14 cellular contexts compared by ENCODE assay signal in the genomic region with DNA sequence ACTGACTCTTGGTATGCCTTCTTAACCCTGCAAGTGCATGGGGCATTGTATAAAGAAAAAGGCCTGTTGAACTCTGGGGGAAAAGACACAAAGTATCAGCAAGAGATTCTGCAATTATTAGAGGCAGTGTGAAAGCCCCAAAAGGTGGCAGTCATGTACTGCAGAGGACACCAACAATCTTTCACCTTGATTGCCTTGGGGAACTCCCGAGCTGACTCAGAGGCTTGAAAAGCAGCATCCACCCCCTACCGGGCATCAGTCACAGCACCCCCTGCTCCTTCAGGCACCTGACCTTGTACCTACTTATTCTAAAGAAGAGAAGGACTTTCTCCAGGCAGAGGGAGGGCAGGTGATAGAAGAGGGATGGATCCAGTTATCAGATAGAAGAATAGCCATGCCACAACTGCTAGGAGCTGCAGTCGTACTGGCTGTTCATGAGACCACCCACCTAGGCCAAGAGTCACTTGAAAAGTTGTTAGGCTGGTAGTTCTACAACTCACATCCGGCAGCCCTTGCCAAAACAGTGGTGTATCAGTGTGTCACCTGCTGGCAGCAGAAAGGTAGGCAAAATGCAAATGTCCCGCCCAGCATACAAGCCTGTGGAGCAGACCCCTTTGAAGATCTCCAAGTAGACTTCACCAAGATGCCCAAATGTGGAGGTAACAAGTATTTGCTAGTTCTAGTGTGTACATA.
DNase-seq lines count a peak whose midpoint lies in the region; ATAC-seq and TF ChIP-seq lines count a peak whose summit lies in the region.
"Had no signal": no experiment of that assay in that cellular context is flagged by ENCODE, and none has a peak within 500 bp of the region (broad histone marks: within the 10 kb centered on the region; RNA-seq: fewer than 3 reads in every experiment).

No MANE protein-coding gene starts in this region.

- no peaks in the 10 kb centered on the region for H3K4me1 ChIP-seq in GM23338 (ENCODE audit: insufficient read depth)
- H3K4me1 ChIP-seq: tibial artery had no signal

- H3K79me2 ChIP-seq in GM23338 (replicated peaks; ENCODE audit: insufficient read depth): no peaks in the 10 kb centered on the region

- H3K36me3 Mint-ChIP-seq in GM23338 (ENCODE audit: low read depth): peaks cover 53% of the 10 kb centered on the region
- H3K36me3 Mint-ChIP-seq: immature natural killer cell had no signal

- DNase-seq in GM23338 (ENCODE audit: low spot score) (peak; percentile 50), head of caudate nucleus (peak in 30 of 42 donors; percentile 5 to 67 (median 30)), CD1c-positive myeloid dendritic cell (ENCODE audit: extremely low spot score) (no peak)
- peak; percentile 46 for DNase-seq in Jurkat, Clone E6-1 (ENCODE audit: low read depth, low spot score)
- no peak for DNase-seq in activated effector memory CD4-positive, alpha-beta T cell treated with anti-CD3 and anti-CD28 coated beads, Interleukin-2, amount 50 U/mL, for 16 hours
- DNase-seq: activated naive CD4-positive, alpha-beta T cell; immature natural killer cell; stimulated activated CD4-positive, alpha-beta T cell treated with anti-CD3 and anti-CD28 coated beads, Interleukin-2, amount 100 ng/mL, for 48 hours; tibial artery had no signal

- H3K4me2 ChIP-seq in GM23338: no peak overlapping the region
- H3K4me2 ChIP-seq: KMS-11 had no signal

- intact Hi-C loops in head of caudate nucleus (cut with DNase I): no loop called here

- H3K27ac Mint-ChIP-seq in GM23338: no peak overlapping the region
- H3K27ac Mint-ChIP-seq: immature natural killer cell had no signal

- H3F3A ChIP-seq in GM23338 (replicated peaks; ENCODE audit: low read depth): no peaks in the 10 kb centered on the region

- H2AFZ ChIP-seq in GM23338: no peak overlapping the region

- H3K36me3 ChIP-seq in GM23338 (ENCODE audit: insufficient read depth): no peaks in the 10 kb centered on the region
- H3K36me3 ChIP-seq: neutrophil, tibial artery had no signal

- H3K27ac ChIP-seq in GM23338 (ENCODE audit: low read depth): no peak overlapping the region
- H3K27ac ChIP-seq: KMS-11, neutrophil, tibial artery had no signal

- H3K27me3 ChIP-seq in GM23338 (ENCODE audit: insufficient read depth): no peaks in the 10 kb centered on the region
- H3K27me3 ChIP-seq: neutrophil, tibial artery had no signal

- ATAC-seq in GM18511 (IDR thresholded peaks at IDR 0.05; ENCODE audit: unreplicated experiment): peak; percentile 75
- ATAC-seq in GM23338: no peak
- no peak for ATAC-seq in HG03571 (IDR thresholded peaks at IDR 0.05; ENCODE audit: unreplicated experiment)
- no peak for ATAC-seq in GM21825 (IDR thresholded peaks at IDR 0.05; ENCODE audit: unreplicated experiment)

- H3K4me3 ChIP-seq in GM23338: no peak overlapping the region
- H3K4me3 ChIP-seq in Jurkat, Clone E6-1 (ENCODE audit: low read length): no peak overlapping the region
- H3K4me3 ChIP-seq: tibial artery had no signal

- H3K4me1 Mint-ChIP-seq in GM23338: no peaks in the 10 kb centered on the region
- H3K4me1 Mint-ChIP-seq: immature natural killer cell had no signal

- peaks cover 100% of the 10 kb centered on the region; the same call in 2 of the 3 replicates for H3K9me3 Mint-ChIP-seq in GM23338

- peaks cover 2% of the 10 kb centered on the region for H3K27me3 Mint-ChIP-seq in GM23338 (ENCODE audit: insufficient read depth, low read depth, poor library complexity)

- H4K20me1 ChIP-seq in GM23338 (replicated peaks; ENCODE audit: insufficient read depth): no peaks in the 10 kb centered on the region

- TF ChIP-seq CTCF in GM23338 (conservative IDR thresholded peaks at IDR 0.05; ENCODE audit: low read depth in 2 of 2): peak in 1 of 2 experiments; percentile 44; a peak in 2 of 4 replicates

- H3K4me3 Mint-ChIP-seq in GM23338: no peak overlapping the region
- H3K4me3 Mint-ChIP-seq: immature natural killer cell had no signal

- H3K9me2 ChIP-seq in GM23338 (ENCODE audit: insufficient read depth): no peaks in the 10 kb centered on the region

TF ChIP-seq in GM23338, 12 proteins besides CTCF, POLR2A, EP300 and RAD21:
- no peak for TF ChIP-seq ZNF331 (CRISPR knock-in tag; IDR thresholded peaks at IDR 0.05; ENCODE audit: low read depth)
- TF ChIP-seq STAT1 (IDR thresholded peaks at IDR 0.05; ENCODE audit: unreplicated experiment): no peak
- TF ChIP-seq JUNB (IDR thresholded peaks at IDR 0.05; ENCODE audit: unreplicated experiment): no peak
- no peak for TF ChIP-seq EZH2 (IDR thresholded peaks at IDR 0.05; ENCODE audit: low read depth, unreplicated experiment)
- no peak for TF ChIP-seq ZNF114 (CRISPR knock-in tag; IDR thresholded peaks at IDR 0.05)

Comparison
In these comparisons a context has a peak if more than half of its experiments do, and no peak if none do; other contexts are left out.
1. DNase-seq: peak in GM23338 (single experiment), Jurkat, Clone E6-1 (single experiment) and head of caudate nucleus (30 of 42); none in CD1c-positive myeloid dendritic cell (single experiment) and activated effector memory CD4-positive, alpha-beta T cell treated with anti-CD3 and anti-CD28 coated beads, Interleukin-2, amount 50 U/mL, for 16 hours (single experiment).